21 cellular contexts compared by ENCODE assay signal in the genomic region with DNA sequence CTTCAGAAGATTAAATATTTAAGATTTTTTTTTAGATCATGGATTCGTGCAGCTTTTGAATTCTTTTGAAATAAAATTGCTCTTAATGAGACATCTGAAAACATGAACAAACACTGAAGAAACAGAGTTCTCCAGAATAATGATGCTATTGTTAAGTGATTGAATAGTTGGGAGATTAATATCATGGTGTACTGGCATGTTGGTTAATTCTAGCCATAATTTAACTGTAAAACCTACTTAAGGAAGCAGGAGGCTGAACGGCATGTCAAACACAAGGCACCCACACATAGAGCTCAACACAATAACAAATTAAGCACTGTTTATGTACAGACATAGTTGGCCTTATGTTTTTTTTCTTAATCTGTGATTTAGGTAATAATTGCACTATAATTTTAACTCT.
DNase-seq lines count a peak whose midpoint lies in the region; ATAC-seq and TF ChIP-seq lines count a peak whose summit lies in the region.
"Had no signal": no experiment of that assay in that cellular context is flagged by ENCODE, and none has a peak within 500 bp of the region (broad histone marks: within the 10 kb centered on the region; RNA-seq: fewer than 3 reads in every experiment).

No MANE protein-coding gene starts in this region.

- no peaks in the 10 kb centered on the region for H4K20me1 ChIP-seq in SK-N-SH (ENCODE audit: insufficient read depth)
- no peaks in the 10 kb centered on the region for H4K20me1 ChIP-seq in OCI-LY1 (ENCODE audit: insufficient read depth, low read length)

- H2AFZ ChIP-seq in SK-N-SH (ENCODE audit: low read depth) = no peak overlapping the region
- H2AFZ ChIP-seq in OCI-LY1 (ENCODE audit: low read length) = no peak overlapping the region

- ATAC-seq in SK-N-SH treated with all-trans-retinoic acid at 6 μM for 48 hours (no peak; the same call in 2 of the 3 replicates), T-cell (replicated peaks in 1 of 4) (no peak)

- H3K79me2 ChIP-seq in SK-N-SH (ENCODE audit: insufficient read depth) (peaks cover 62% of the 10 kb centered on the region), OCI-LY1 (ENCODE audit: insufficient read depth, low read length) (no peaks in the 10 kb centered on the region)

- peaks cover 0 to 4% of the 10 kb centered on the region in 2 donors for H3K27me3 Mint-ChIP-seq in T-cell
- H3K27me3 Mint-ChIP-seq: CD8-positive, alpha-beta memory T cell; IgD-negative memory B cell had no signal

- H3K4me1 Mint-ChIP-seq in T-cell = no peaks in the 10 kb centered on the region
- H3K4me1 Mint-ChIP-seq: CD8-positive, alpha-beta memory T cell; IgD-negative memory B cell had no signal

- peak overlapping the region in 1 of 2 experiments; percentile 85; a peak in 3 of 4 replicates for H3K27ac ChIP-seq in SK-N-SH (ENCODE audit: low read depth in 2 of 2, low read length in 1 of 2)
- H3K27ac ChIP-seq in OCI-LY1 (ENCODE audit: low read depth, low read length, poor library complexity, severe bottlenecking) = peak overlapping the region; percentile 10
- H3K27ac ChIP-seq: SJSA1 had no signal

- H3K36me3 Mint-ChIP-seq in T-cell = no peaks in the 10 kb centered on the region
- H3K36me3 Mint-ChIP-seq: CD8-positive, alpha-beta memory T cell; IgD-negative memory B cell had no signal

- no peak overlapping the region for H3K4me2 ChIP-seq in SK-N-SH
- peak overlapping the region; percentile 49 for H3K4me2 ChIP-seq in OCI-LY1 (ENCODE audit: low read length)

- H3F3A ChIP-seq in SK-N-SH (replicated peaks; ENCODE audit: insufficient read depth) = peaks cover 5% of the 10 kb centered on the region
- peaks cover 4% of the 10 kb centered on the region; the same call in 1 of the 2 replicates for H3F3A ChIP-seq in OCI-LY1 (ENCODE audit: insufficient read depth, low read length)

- peaks cover 0 to 3% (median 0%) of the 10 kb centered on the region in 3 donors for H3K9me3 Mint-ChIP-seq in T-cell
- H3K9me3 Mint-ChIP-seq: IgD-negative memory B cell had no signal

- CTCF ChIA-PET in SK-N-SH (lab: Yijun Ruan, JAX) = interaction anchor here (1.2 to 1.9 kb wide), 2 partner anchors 8 to 18 kb away, joined by 4 to 5 read pairs; no protein-coding TSS in a partner anchor
- CTCF ChIA-PET in T-cell (lab: Charles Lee) = no interaction called here

- no peak overlapping the region for H3K4me3 ChIP-seq in SK-N-SH (ENCODE audit: low read depth in 2 of 2, low read length in 1 of 2)
- peak overlapping the region; percentile 30 for H3K4me3 ChIP-seq in OCI-LY1 (ENCODE audit: low read depth, low read length, poor library complexity, severe bottlenecking)
- H3K4me3 ChIP-seq: SJSA1 had no signal

- H3K4me1 ChIP-seq in SK-N-SH (ENCODE audit: control insufficient read depth in 1 of 2, insufficient read depth in 2 of 2, low read depth in 1 of 2, low read length in 1 of 2) (peaks cover 23 to 31% of the 10 kb centered on the region in 2 experiments; a peak in 3 of 4 replicates), OCI-LY1 (ENCODE audit: insufficient read depth, low read length, severe bottlenecking) (peaks cover 64% of the 10 kb centered on the region)

- peaks cover 6 to 16% of the 10 kb centered on the region in 2 experiments for H3K36me3 ChIP-seq in SK-N-SH (replicated peaks in 1 of 2; ENCODE audit: control insufficient read depth in 1 of 2, insufficient read depth in 2 of 2, low read length in 1 of 2)
- H3K36me3 ChIP-seq in OCI-LY1 (ENCODE audit: insufficient read depth, low read length) = no peaks in the 10 kb centered on the region
- H3K36me3 ChIP-seq: SJSA1 had no signal

- TF ChIP-seq CTCF in SK-N-SH (IDR thresholded peaks at IDR 0.05) = no peak
- TF ChIP-seq CTCF in OCI-LY1 (IDR thresholded peaks at IDR 0.05; ENCODE audit: low read length) = no peak

- no peak overlapping the region for H3K27ac Mint-ChIP-seq in T-cell
- H3K27ac Mint-ChIP-seq: IgD-negative memory B cell had no signal

- H3K9me2 ChIP-seq in SK-N-SH (no peaks in the 10 kb centered on the region), OCI-LY1 (ENCODE audit: low read depth, low read length) (no peaks in the 10 kb centered on the region)

- WGBS in SK-N-SH (ENCODE audit: low lambda C conversion rate) = 36% methylated on average over 2 of the region's 2 CpGs

- no peak for TF ChIP-seq EP300 in SK-N-SH (IDR thresholded peaks at IDR 0.05; ENCODE audit: borderline replicate concordance in 1 of 2, low read depth in 1 of 2, low read length in 1 of 2)

- H3K27me3 ChIP-seq in SK-N-SH (ENCODE audit: insufficient read depth) = no peaks in the 10 kb centered on the region
- H3K27me3 ChIP-seq in OCI-LY1 (ENCODE audit: insufficient read depth, low read length) = no peaks in the 10 kb centered on the region
- H3K27me3 ChIP-seq: SJSA1 had no signal

- POLR2A ChIA-PET in SK-N-SH (lab: Yijun Ruan, JAX) = interaction anchor here (0.6 to 0.8 kb wide), 2 partner anchors 9 to 13 kb away, joined by 3 read pairs; no protein-coding TSS in a partner anchor
- POLR2A ChIA-PET in T-cell (lab: Charles Lee) = no interaction called here

- no peak overlapping the region for H3K4me3 Mint-ChIP-seq in T-cell
- H3K4me3 Mint-ChIP-seq: CD8-positive, alpha-beta memory T cell; IgD-negative memory B cell had no signal

- H3K9me3 ChIP-seq in SK-N-SH = no peaks in the 10 kb centered on the region
- H3K9me3 ChIP-seq in OCI-LY1 (ENCODE audit: low read length) = no peaks in the 10 kb centered on the region
- H3K9me3 ChIP-seq: SJSA1 had no signal

- TF ChIP-seq RAD21 in SK-N-SH (IDR thresholded peaks at IDR 0.05; ENCODE audit: low read length) = no peak

- no peak overlapping the region for H3K9ac ChIP-seq in SK-N-SH
- H3K9ac ChIP-seq in OCI-LY1 (ENCODE audit: low read length) = peak overlapping the region; percentile 21

- DNase-seq in SK-N-SH (no peak), foreskin melanocyte (peak; percentile 68), T-cell (no peak), SK-N-DZ (ENCODE audit: low spot score) (no peak), CD1c-positive myeloid dendritic cell (ENCODE audit: extremely low spot score) (no peak), retina (no peak)
- DNase-seq: AML-193; C1 segment of cervical spinal cord; CD8-positive, alpha-beta memory T cell; GF-D8; MV-4-11; NCI-H146; NCI-H2029; NCI-H2227 treated with DMSO at 0.1 percent for 48 hours; NCI-H510A; NCI-H82; OCI-M1 had no signal

TF ChIP-seq in SK-N-SH treated with all-trans-retinoic acid at 6 μM for 48 hours, 23 proteins besides CTCF, POLR2A, EP300 and RAD21:
- TF ChIP-seq, protein P1, sequence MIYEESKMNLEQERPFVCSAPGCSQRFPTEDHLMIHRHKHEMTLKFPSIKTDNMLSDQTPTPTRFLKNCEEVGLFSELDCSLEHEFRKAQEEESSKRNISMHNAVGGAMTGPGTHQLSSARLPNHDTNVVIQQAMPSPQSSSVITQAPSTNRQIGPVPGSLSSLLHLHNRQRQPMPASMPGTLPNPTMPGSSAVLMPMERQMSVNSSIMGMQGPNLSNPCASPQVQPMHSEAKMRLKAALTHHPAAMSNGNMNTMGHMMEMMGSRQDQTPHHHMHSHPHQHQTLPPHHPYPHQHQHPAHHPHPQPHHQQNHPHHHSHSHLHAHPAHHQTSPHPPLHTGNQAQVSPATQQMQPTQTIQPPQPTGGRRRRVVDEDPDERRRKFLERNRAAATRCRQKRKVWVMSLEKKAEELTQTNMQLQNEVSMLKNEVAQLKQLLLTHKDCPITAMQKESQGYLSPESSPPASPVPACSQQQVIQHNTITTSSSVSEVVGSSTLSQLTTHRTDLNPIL (CRISPR knock-in tag; IDR thresholded peaks at IDR 0.05; ENCODE audit: low read depth) = no peak
- TF ChIP-seq ISL1 (CRISPR knock-in tag; IDR thresholded peaks at IDR 0.05) = peak; percentile 54

TF ChIP-seq in SK-N-SH, 30 proteins besides CTCF, POLR2A, EP300 and RAD21:
- TF ChIP-seq YY1 (IDR thresholded peaks at IDR 0.05; ENCODE audit: low read depth) (no peak), CHD2 (IDR thresholded peaks at IDR 0.05; ENCODE audit: low read length, partially characterized antibody) (no peak), RCOR1 (IDR thresholded peaks at IDR 0.05; ENCODE audit: low read length) (no peak), GABPA (IDR thresholded peaks at IDR 0.05; ENCODE audit: low read depth) (no peak), ELF1 (IDR thresholded peaks at IDR 0.05) (no peak), FOXJ3 (CRISPR knock-in tag; IDR thresholded peaks at IDR 0.05) (no peak), RFX5 (IDR thresholded peaks at IDR 0.05; ENCODE audit: low read length) (no peak), MXI1 (IDR thresholded peaks at IDR 0.05; ENCODE audit: low read depth, low read length) (no peak), EZH2phosphoT487 (IDR thresholded peaks at IDR 0.05; ENCODE audit: borderline replicate concordance, low read depth) (no peak), SIN3A (IDR thresholded peaks at IDR 0.05; ENCODE audit: borderline replicate concordance, low read depth, low read length) (no peak), FOSL2 (IDR thresholded peaks at IDR 0.05; ENCODE audit: borderline replicate concordance, low read depth) (no peak), JUND (IDR thresholded peaks at IDR 0.05) (no peak)
- TF ChIP-seq, protein P2, sequence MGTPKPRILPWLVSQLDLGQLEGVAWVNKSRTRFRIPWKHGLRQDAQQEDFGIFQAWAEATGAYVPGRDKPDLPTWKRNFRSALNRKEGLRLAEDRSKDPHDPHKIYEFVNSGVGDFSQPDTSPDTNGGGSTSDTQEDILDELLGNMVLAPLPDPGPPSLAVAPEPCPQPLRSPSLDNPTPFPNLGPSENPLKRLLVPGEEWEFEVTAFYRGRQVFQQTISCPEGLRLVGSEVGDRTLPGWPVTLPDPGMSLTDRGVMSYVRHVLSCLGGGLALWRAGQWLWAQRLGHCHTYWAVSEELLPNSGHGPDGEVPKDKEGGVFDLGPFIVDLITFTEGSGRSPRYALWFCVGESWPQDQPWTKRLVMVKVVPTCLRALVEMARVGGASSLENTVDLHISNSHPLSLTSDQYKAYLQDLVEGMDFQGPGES (IDR thresholded peaks at IDR 0.05; ENCODE audit: low read depth, low read length) = no peak
- TF ChIP-seq, protein P3, sequence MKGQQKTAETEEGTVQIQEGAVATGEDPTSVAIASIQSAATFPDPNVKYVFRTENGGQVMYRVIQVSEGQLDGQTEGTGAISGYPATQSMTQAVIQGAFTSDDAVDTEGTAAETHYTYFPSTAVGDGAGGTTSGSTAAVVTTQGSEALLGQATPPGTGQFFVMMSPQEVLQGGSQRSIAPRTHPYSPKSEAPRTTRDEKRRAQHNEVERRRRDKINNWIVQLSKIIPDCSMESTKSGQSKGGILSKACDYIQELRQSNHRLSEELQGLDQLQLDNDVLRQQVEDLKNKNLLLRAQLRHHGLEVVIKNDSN (IDR thresholded peaks at IDR 0.05; ENCODE audit: borderline replicate concordance, low read depth) = no peak
